24 cellular contexts compared by ENCODE assay signal in genomic region chr1:220813013-220813412, GRCh38. TPM values are rescaled to one million over a fixed set of nuclear protein-coding genes. Genes with fewer than 3 reads are reported as not detected.
DNase-seq lines count a peak whose midpoint lies in the region; ATAC-seq and TF ChIP-seq lines count a peak whose summit lies in the region.
"Had no signal": no experiment of that assay in that cellular context is flagged by ENCODE, and none has a peak within 500 bp of the region (broad histone marks: within the 10 kb centered on the region; RNA-seq: fewer than 3 reads in every experiment).

No MANE protein-coding gene starts in this region.

- TF ChIP-seq CTCF in GM12864 (IDR thresholded peaks at IDR 0.05; ENCODE audit: low read depth, low read length, missing control alignments) = peak; percentile 11
- no peak for TF ChIP-seq CTCF in endothelial cell (IDR thresholded peaks at IDR 0.05; ENCODE audit: unreplicated experiment)

- peaks cover 4% of the 10 kb centered on the region for H3K36me3 Mint-ChIP-seq in endothelial cell (ENCODE audit: low read depth, unreplicated experiment)
- H3K36me3 Mint-ChIP-seq: activated naive CD4-positive, alpha-beta T cell treated with anti-CD3 and anti-CD28 coated beads, Interleukin-2, amount 10 ng/mL, durations not matched to agents 7 days and 5 days had no signal

- H3K4me3 ChIP-seq in GM12864 (ENCODE audit: low read depth, low read length) (no peak overlapping the region), SJCRH30 (no peak overlapping the region)
- H3K4me3 ChIP-seq: BLaER1, heart right ventricle, lung, SK-N-MC had no signal

- H3K4me3 Mint-ChIP-seq in endothelial cell (ENCODE audit: unreplicated experiment) = no peak overlapping the region
- H3K4me3 Mint-ChIP-seq: activated naive CD4-positive, alpha-beta T cell treated with anti-CD3 and anti-CD28 coated beads, Interleukin-2, amount 10 ng/mL, durations not matched to agents 7 days and 5 days; activated T-cell treated with anti-CD3 and anti-CD28 coated beads, Interleukin-2, amount 50 U/mL, for 24 hours; naive B cell had no signal

- H3K27ac ChIP-seq in SJCRH30 = no peak overlapping the region
- H3K27ac ChIP-seq: BLaER1, heart right ventricle, SK-N-MC had no signal

- no peaks in the 10 kb centered on the region for H3K9me3 ChIP-seq in SJCRH30 (replicated peaks)
- H3K9me3 ChIP-seq: BLaER1, heart right ventricle had no signal

- H3K36me3 ChIP-seq in SJCRH30 = no peaks in the 10 kb centered on the region
- H3K36me3 ChIP-seq: BLaER1 had no signal

- peaks cover 7% of the 10 kb centered on the region; the same call in 1 of the 2 replicates for H3K4me1 ChIP-seq in SJCRH30

- H3K27me3 Mint-ChIP-seq in endothelial cell (ENCODE audit: unreplicated experiment) = peaks cover 9% of the 10 kb centered on the region

- no peaks in the 10 kb centered on the region for H3K9me3 Mint-ChIP-seq in endothelial cell (ENCODE audit: unreplicated experiment)
- H3K9me3 Mint-ChIP-seq: activated naive CD4-positive, alpha-beta T cell treated with anti-CD3 and anti-CD28 coated beads, Interleukin-2, amount 10 ng/mL, durations not matched to agents 7 days and 5 days; activated T-cell treated with anti-CD3 and anti-CD28 coated beads, Interleukin-2, amount 50 U/mL, for 24 hours had no signal

- DNase-seq in GM12864 (ENCODE audit: low read depth) (no peak), HT1080 (ENCODE audit: low read depth) (peak; percentile 49), SJCRH30 (peak; percentile 26 to 29), iPS-NIHi7 (ENCODE audit: extremely low spot score) (peak; percentile 47), NCI-H2029 treated with DMSO at 0.1 percent for 48 hours (lab: John Stamatoyannopoulos, UW) (no peak), endothelial cell (ENCODE audit: low spot score) (no peak)
- DNase-seq: activated CD4-positive, alpha-beta T cell treated with anti-CD3 and anti-CD28 coated beads, Interleukin-2, amount 50 U/mL, for 1 hour; activated naive CD4-positive, alpha-beta T cell treated with anti-CD3 and anti-CD28 coated beads, Interleukin-2, amount 10 ng/mL, durations not matched to agents 7 days and 5 days; activated T-cell treated with anti-CD3 and anti-CD28 coated beads, Interleukin-2, amount 50 U/mL, for 24 hours; cerebellar nuclear complex; DMS 273 treated with DMSO at 0.1 percent for 48 hours; effector memory CD4-positive, alpha-beta T cell; GOT3; heart right ventricle; naive B cell; NCI-H1092; NCI-H2081; NCI-H510A; T1000 had no signal

- H3K27ac Mint-ChIP-seq in endothelial cell (ENCODE audit: unreplicated experiment) = no peak overlapping the region
- H3K27ac Mint-ChIP-seq: activated naive CD4-positive, alpha-beta T cell treated with anti-CD3 and anti-CD28 coated beads, Interleukin-2, amount 10 ng/mL, durations not matched to agents 7 days and 5 days; activated T-cell treated with anti-CD3 and anti-CD28 coated beads, Interleukin-2, amount 50 U/mL, for 24 hours; naive B cell had no signal

- H3K4me1 Mint-ChIP-seq in endothelial cell (ENCODE audit: unreplicated experiment) = peaks cover 3% of the 10 kb centered on the region

- no peak for ATAC-seq in HG02840 (IDR thresholded peaks at IDR 0.05; ENCODE audit: low FRiP score, unreplicated experiment)
- ATAC-seq: heart right ventricle, HepG2 had no signal

- no peaks in the 10 kb centered on the region; the same call in 1 of the 2 replicates for H3K27me3 ChIP-seq in SJCRH30
- H3K27me3 ChIP-seq: BLaER1, heart right ventricle had no signal

RNA-seq across cellular contexts. Expression of gene MTARC1, which starts 26.3 kb away (rescaled TPM):
- total RNA-seq in HT1080 (2014; rRNA removed; shearing (Covaris generic)) = 0.05 TPM in 1 of 2 replicates, not detected in the other
- polyA plus RNA-seq in HT1080 (2015; cell fraction: cytosol; rRNA removed) = not detected in 2 replicates
- polyA plus RNA-seq in HT1080 (2015; cell fraction: nucleus; rRNA removed) = 0.06 TPM in 1 of 2 replicates, not detected in the other
- total RNA-seq in SJCRH30 (2014; rRNA removed; shearing (Covaris generic)) = 1.5 and 1.6 TPM in 2 replicates
- total RNA-seq in endothelial cell (ENCODE audit: unreplicated experiment) = 2.6 TPM

Comparison
In these comparisons a context has a peak if more than half of its experiments do, and no peak if none do; other contexts are left out.
1. DNase-seq: peak in HT1080 (single experiment), SJCRH30 (2 of 2) and iPS-NIHi7 (single experiment); none in GM12864 (single experiment), NCI-H2029 treated with DMSO at 0.1 percent for 48 hours (single experiment) and endothelial cell (single experiment).